8 cellular contexts compared by ENCODE assay signal in the genomic region with DNA sequence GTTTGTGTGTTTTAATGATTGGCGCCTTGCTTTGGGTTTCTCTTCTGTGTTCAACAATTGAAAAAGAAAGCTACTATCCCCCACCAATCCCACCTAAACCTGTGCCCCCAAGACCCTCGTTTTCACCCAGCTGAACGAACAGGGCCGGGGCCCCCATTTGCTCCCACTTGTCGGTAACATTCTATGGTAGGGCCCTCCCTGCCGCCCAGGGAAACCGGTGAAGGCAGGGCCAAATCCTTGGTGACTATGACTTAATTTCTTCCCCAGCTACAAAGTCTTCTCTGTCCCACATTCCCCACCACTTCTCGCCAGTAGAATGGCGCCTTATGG. TPM values are rescaled to one million over a fixed set of nuclear protein-coding genes. Genes with fewer than 3 reads are reported as not detected.
DNase-seq lines count a peak whose midpoint lies in the region; ATAC-seq and TF ChIP-seq lines count a peak whose summit lies in the region.

No MANE protein-coding gene starts in this region.

- 13% methylated on average over 9 of the region's 9 CpGs for WGBS in HUES64
- WGBS in mesodermal cell (ENCODE audit: insufficient coverage in 2 of 2), 2 experiments: 20% methylated on average over 5 of the region's 9 CpGs; no CpG with 5 or more reads in 1 of the 2 experiments

- H3K4me1 ChIP-seq in ACC112 (ENCODE audit: control insufficient read depth, insufficient read depth, low read length, unreplicated experiment): peaks cover 16% of the 10 kb centered on the region
- H3K4me1 ChIP-seq in HUES64 (ENCODE audit: insufficient read depth, low read length): peaks cover 13% of the 10 kb centered on the region; the same call in 1 of the 2 replicates
- H3K4me1 ChIP-seq in breast epithelium: peaks cover 0 to 6% of the 10 kb centered on the region in 2 donors
- H3K4me1 ChIP-seq in mesodermal cell (ENCODE audit: control insufficient read depth, insufficient read depth, low read length, poor library complexity, severe bottlenecking): peaks cover 9% of the 10 kb centered on the region

- peak overlapping the region; percentile 91 for H3K9ac ChIP-seq in HUES64 (ENCODE audit: low read depth, low read length)

- H3K36me3 ChIP-seq in ACC112 (ENCODE audit: insufficient read depth, low read length): peaks cover 12% of the 10 kb centered on the region
- H3K36me3 ChIP-seq in HUES64 (ENCODE audit: insufficient read depth, low read length): peaks cover 36% of the 10 kb centered on the region
- H3K36me3 ChIP-seq in breast epithelium: no peaks in the 10 kb centered on the region
- peaks cover 30% of the 10 kb centered on the region for H3K36me3 ChIP-seq in mesodermal cell (ENCODE audit: control insufficient read depth, insufficient read depth, low read length)

- no peak for TF ChIP-seq POLR2A in breast epithelium (IDR thresholded peaks at IDR 0.05)

- ATAC-seq in GM21576 (IDR thresholded peaks at IDR 0.05; ENCODE audit: unreplicated experiment): no peak
- ATAC-seq in HG02623 (IDR thresholded peaks at IDR 0.05; ENCODE audit: unreplicated experiment): no peak

- H3K27ac ChIP-seq in ACC112 (ENCODE audit: low read depth, low read length) (peak overlapping the region; percentile 17; the same call in 1 of the 2 replicates), HUES64 (ENCODE audit: low read depth, low read length) (peak overlapping the region; percentile 87), breast epithelium (peak overlapping the region; percentile 87 to 91), mesodermal cell (ENCODE audit: low read depth, low read length, severe bottlenecking) (no peak overlapping the region)

- TF ChIP-seq CTCF in breast epithelium (IDR thresholded peaks at IDR 0.05): no peak

- peak overlapping the region; percentile 89 for H3K4me3 ChIP-seq in ACC112 (ENCODE audit: low read depth, low read length)
- peak overlapping the region; percentile 99 for H3K4me3 ChIP-seq in HUES64 (ENCODE audit: low read length)
- peak overlapping the region; percentile 81 to 91 (median 90) for H3K4me3 ChIP-seq in breast epithelium
- H3K4me3 ChIP-seq in mesodermal cell (ENCODE audit: extremely low read depth, insufficient read depth, low read length, poor library complexity, severe bottlenecking): peak overlapping the region; percentile 77

- no peaks in the 10 kb centered on the region for H3K9me3 ChIP-seq in HUES64 (ENCODE audit: insufficient read depth, low read depth, low read length)
- no peaks in the 10 kb centered on the region for H3K9me3 ChIP-seq in breast epithelium
- no peaks in the 10 kb centered on the region for H3K9me3 ChIP-seq in mesodermal cell (ENCODE audit: control insufficient read depth, low read length)

- intact Hi-C loops in breast epithelium (cut with DNase I; ENCODE audit: low total_unique reads): loop anchor here (10.0 kb wide), 1 partner anchor 99 kb away; no protein-coding TSS in a partner anchor

- peaks cover 27% of the 10 kb centered on the region for H3K79me2 ChIP-seq in ACC112 (ENCODE audit: control insufficient read depth, insufficient read depth, low read length, unreplicated experiment)

- peak overlapping the region; percentile 60 for H2AFZ ChIP-seq in ACC112 (ENCODE audit: low read length, unreplicated experiment)

- H3K27me3 ChIP-seq in ACC112 (ENCODE audit: insufficient read depth, low read length) (no peaks in the 10 kb centered on the region), HUES64 (ENCODE audit: insufficient read depth, low read length) (no peaks in the 10 kb centered on the region), breast epithelium (no peaks in the 10 kb centered on the region)

- DNase-seq in breast epithelium (ENCODE audit: low spot score in 2 of 2): no peak
- no peak for DNase-seq in hippocampal formation (lab: John Stamatoyannopoulos, UW)
- no peak for DNase-seq in LoVo (ENCODE audit: low spot score)

RNA-seq across cellular contexts. Expression of a gene that starts 0.6 kb away (rescaled TPM):
- polyA plus RNA-seq in HUES64 (2013, experiment 1 of 2): 135 TPM
- polyA plus RNA-seq in HUES64 (2013, experiment 2 of 2): 130 TPM
- total RNA-seq in breast epithelium: 100 to 1,000 TPM in 2 of 3 donors, 10 to 100 TPM in 1; 99.4 to 111 (median 109) TPM
- polyA plus RNA-seq in mesodermal cell (2013, experiment 1 of 2): 158 TPM
- polyA plus RNA-seq in mesodermal cell (2013, experiment 2 of 2): 135 TPM

RNA-seq across cellular contexts. Expression of a gene that starts 19.2 kb away (rescaled TPM):
- 5.9 TPM for polyA plus RNA-seq in HUES64 (2013, experiment 1 of 2)
- 7.0 TPM for polyA plus RNA-seq in HUES64 (2013, experiment 2 of 2)
- 10 to 100 TPM in 1 of 3 donors, 1 to 10 TPM in 1, under 1 TPM in 1; 0.64 to 11.1 (median 6.9) TPM for total RNA-seq in breast epithelium
- polyA plus RNA-seq in mesodermal cell (2013, experiment 1 of 2): 4.6 TPM
- 3.7 TPM for polyA plus RNA-seq in mesodermal cell (2013, experiment 2 of 2)

RNA-seq across cellular contexts. Expression of a gene that starts 29.6 kb away (rescaled TPM):
- 48.8 TPM for polyA plus RNA-seq in HUES64 (2013, experiment 1 of 2)
- polyA plus RNA-seq in HUES64 (2013, experiment 2 of 2): 53.4 TPM
- total RNA-seq in breast epithelium: 1 to 10 TPM in 1 of 3 donors, under 1 TPM in 2; 0.44 to 2.6 (median 0.66) TPM
- 32.5 TPM for polyA plus RNA-seq in mesodermal cell (2013, experiment 1 of 2)
- 32.9 TPM for polyA plus RNA-seq in mesodermal cell (2013, experiment 2 of 2)

RNA-seq across cellular contexts. Expression of a gene that starts 39.9 kb away (rescaled TPM):
- polyA plus RNA-seq in HUES64 (2013, experiment 1 of 2): 50.8 TPM
- 46.6 TPM for polyA plus RNA-seq in HUES64 (2013, experiment 2 of 2)
- total RNA-seq in breast epithelium: 100 to 1,000 TPM; 119 to 131 (median 127) TPM
- polyA plus RNA-seq in mesodermal cell (2013, experiment 1 of 2): 52.9 TPM
- polyA plus RNA-seq in mesodermal cell (2013, experiment 2 of 2): 44.8 TPM

RNA-seq across cellular contexts. Expression of a gene that starts 40.1 kb away (rescaled TPM):
- 16.8 TPM for polyA plus RNA-seq in HUES64 (2013, experiment 1 of 2)
- 16.8 TPM for polyA plus RNA-seq in HUES64 (2013, experiment 2 of 2)
- 10 to 100 TPM; 31.1 to 44.5 (median 35.2) TPM for total RNA-seq in breast epithelium
- 23.5 TPM for polyA plus RNA-seq in mesodermal cell (2013, experiment 1 of 2)
- polyA plus RNA-seq in mesodermal cell (2013, experiment 2 of 2): 20.0 TPM
